In genomic region chr10:94989192-94989591, GRCh38 we compare ENCODE assay signal across 9 cellular contexts. TPM values are rescaled to one million over a fixed set of nuclear protein-coding genes. Genes with fewer than 3 reads are reported as not detected.
"Had no signal": no experiment of that assay in that cellular context is flagged by ENCODE, and none has a peak within 500 bp of the region (broad histone marks: within the 10 kb centered on the region; RNA-seq: fewer than 3 reads in every experiment).

No MANE protein-coding gene starts in this region.

- H3K4me3 Mint-ChIP-seq: H9 had no signal

- DNase-seq: GM23248, GOT3, H9, HCEC 1CT, Kasumi-1, KG1 had no signal

- H3K4me3 ChIP-seq: GM23248 had no signal

- H2AFZ ChIP-seq: GM23248 had no signal

- H3K27ac ChIP-seq: GM23248 had no signal

- FAIRE-seq: H54, HTR-8/SVneo had no signal

- H3K27ac Mint-ChIP-seq: H9 had no signal

- H3K9ac ChIP-seq: GM23248 had no signal

RNA-seq across cellular contexts. Expression of gene CYP2C9, which starts 50.7 kb away (rescaled TPM):
- total RNA-seq: GM23248, H9, HT-29 had no signal
- polyA plus RNA-seq: GM23248 had no signal
